Comparison of ENCODE assay signal across 8 cellular contexts in genomic region chr1:93061895-93062792, GRCh38. TPM values are rescaled to one million over a fixed set of nuclear protein-coding genes. Genes with fewer than 3 reads are reported as not detected.
A peak's percentile ranks its signal among the peaks of the same experiment; 100 is the strongest.
DNase-seq lines count a peak whose midpoint lies in the region; ATAC-seq, FAIRE-seq and TF ChIP-seq lines count a peak whose summit lies in the region.

No MANE protein-coding gene starts in this region.

- ATAC-seq in left colon, result peak; percentile 95

- H3K36me3 Mint-ChIP-seq in astrocyte (ENCODE audit: low read depth, unreplicated experiment), result no peaks in the 10 kb centered on the region

- no peaks in the 10 kb centered on the region for H3K4me1 ChIP-seq in Peyer's patch
- no peaks in the 10 kb centered on the region for H3K4me1 ChIP-seq in astrocyte (ENCODE audit: insufficient read depth, low read length)
- no peaks in the 10 kb centered on the region for H3K4me1 ChIP-seq in testis

- no peak overlapping the region for H3K27ac Mint-ChIP-seq in astrocyte (ENCODE audit: unreplicated experiment)

- peak; percentile 51 for FAIRE-seq in GM12891 (lab: Jason Lieb, UNC)
- no peak for FAIRE-seq in astrocyte (lab: Jason Lieb, UNC)

- H3K4me2 ChIP-seq in astrocyte (ENCODE audit: low read length), result no peak overlapping the region

- H3K9me3 ChIP-seq in Peyer's patch (no peaks in the 10 kb centered on the region), astrocyte (ENCODE audit: insufficient read depth, low read depth, low read length) (no peaks in the 10 kb centered on the region), testis (no peaks in the 10 kb centered on the region)

- no peak overlapping the region for H3K4me3 Mint-ChIP-seq in astrocyte (ENCODE audit: unreplicated experiment)

- no peaks in the 10 kb centered on the region for H3K36me3 ChIP-seq in Peyer's patch
- H3K36me3 ChIP-seq in astrocyte (ENCODE audit: insufficient read depth, low read length), result no peaks in the 10 kb centered on the region
- no peaks in the 10 kb centered on the region for H3K36me3 ChIP-seq in testis (ENCODE audit: low read depth, missing control alignments)

- no peaks in the 10 kb centered on the region for H3K4me1 Mint-ChIP-seq in astrocyte (ENCODE audit: low read depth, unreplicated experiment)

- no peak overlapping the region for H3K27ac ChIP-seq in HL-60 (replicated peaks)
- no peak overlapping the region for H3K27ac ChIP-seq in Peyer's patch
- H3K27ac ChIP-seq in astrocyte (ENCODE audit: low read depth, low read length), result no peak overlapping the region
- H3K27ac ChIP-seq in testis, result no peak overlapping the region

- no peak for TF ChIP-seq POLR2A in GM12891 (IDR thresholded peaks at IDR 0.05; ENCODE audit: low read depth, low read length)
- TF ChIP-seq POLR2A in Peyer's patch (IDR thresholded peaks at IDR 0.05), result no peak
- no peak for TF ChIP-seq POLR2A in testis (IDR thresholded peaks at IDR 0.05)

- H3K27me3 ChIP-seq in HL-60 (ENCODE audit: insufficient read depth, poor library complexity, severe bottlenecking) (no peaks in the 10 kb centered on the region), Peyer's patch (no peaks in the 10 kb centered on the region), astrocyte (ENCODE audit: insufficient read depth, low read length) (peaks cover 8% of the 10 kb centered on the region), testis (no peaks in the 10 kb centered on the region)

- H3K27me3 Mint-ChIP-seq in astrocyte (ENCODE audit: low read depth, unreplicated experiment), result peaks cover 5% of the 10 kb centered on the region

- no peaks in the 10 kb centered on the region for H3K9me3 Mint-ChIP-seq in astrocyte (ENCODE audit: unreplicated experiment)

- peak; percentile 40 for TF ChIP-seq CTCF in AG09319 (IDR thresholded peaks at IDR 0.05; ENCODE audit: low read depth, low read length)
- TF ChIP-seq CTCF in HL-60 (IDR thresholded peaks at IDR 0.05; ENCODE audit: insufficient read depth, low read length), result peak; percentile 18
- peak in 5 of 6 experiments; percentile 34 to 79 (median 76) for TF ChIP-seq CTCF in Peyer's patch (IDR thresholded peaks at IDR 0.05)
- peak; percentile 34 for TF ChIP-seq CTCF in astrocyte (IDR thresholded peaks at IDR 0.05; ENCODE audit: insufficient read depth, low read depth, low read length)
- TF ChIP-seq CTCF in testis (IDR thresholded peaks at IDR 0.05), result peak in 2 of 3 experiments; percentile 37 to 50

- DNase-seq in AG09319 (ENCODE audit: extremely low read depth, low read depth) (no peak), GM12891 (ENCODE audit: insufficient read length, low spot score) (no peak), HL-60 (ENCODE audit: low read depth in 1 of 2, low spot score in 1 of 2) (peak in 1 of 2 experiments; percentile 40), Peyer's patch (peak in 2 of 3 donors; percentile 25 to 66), astrocyte (ENCODE audit: low read depth) (peak; percentile 18), left colon (peak in 1 of 2 donors; percentile 36), testis (peak; percentile 69), cerebellar nuclear complex (lab: John Stamatoyannopoulos, UW) (no peak)

- H4K20me1 ChIP-seq in astrocyte (ENCODE audit: insufficient read depth, low read length), result no peaks in the 10 kb centered on the region

- no peak overlapping the region for H2AFZ ChIP-seq in astrocyte (ENCODE audit: low read depth, low read length)

- H3K9ac ChIP-seq in astrocyte (ENCODE audit: low read length), result no peak overlapping the region

- WGBS in testis, 2 donors, result 53 to 78% methylated on average over 3 of the region's 3 CpGs

- intact Hi-C loops in left colon (cut with DNase I, micrococcal nuclease), result no loop called here
- intact Hi-C loops in testis (cut with DNase I; ENCODE audit: low total_unique reads), result no loop called here

- H3K4me3 ChIP-seq in HL-60 (replicated peaks; ENCODE audit: insufficient read depth, low read length) (no peak overlapping the region), Peyer's patch (no peak overlapping the region), astrocyte (ENCODE audit: insufficient read depth, low read depth, low read length) (no peak overlapping the region), testis (no peak overlapping the region)

- no peaks in the 10 kb centered on the region for H3K79me2 ChIP-seq in astrocyte (ENCODE audit: insufficient read depth, low read length)

TF ChIP-seq in GM12891, 5 proteins besides CTCF, POLR2A, EP300 and RAD21:
- TF ChIP-seq TAF1 (IDR thresholded peaks at IDR 0.05; ENCODE audit: low read depth, low read length), result no peak
- no peak for TF ChIP-seq PAX5 (IDR thresholded peaks at IDR 0.05; ENCODE audit: insufficient read depth, low read length, severe bottlenecking)
- TF ChIP-seq SPI1 (IDR thresholded peaks at IDR 0.05; ENCODE audit: low read depth, low read length), result no peak
- TF ChIP-seq POLR2AphosphoS5 (IDR thresholded peaks at IDR 0.05; ENCODE audit: low read depth, low read length), result no peak

RNA-seq across cellular contexts. Expression of gene MTF2, which starts 16.9 kb away (rescaled TPM):
- 26.1 TPM for polyA plus RNA-seq in GM12891 (2012; ENCODE audit: low read depth, missing spikeins)
- 10 to 100 TPM; 22.3 to 29.8 (median 26.4) TPM for total RNA-seq in Peyer's patch
- total RNA-seq in astrocyte, result 46.1 and 56.4 TPM in 2 replicates
- total RNA-seq in left colon, result 10 to 100 TPM; 24.4 to 26.3 TPM
- total RNA-seq in testis, result 10 to 100 TPM; 57.4 to 68.3 TPM
- 32.2 TPM for polyA plus RNA-seq in testis (ENCODE audit: insufficient read depth, low read depth, low replicate concordance)

Comparison
In these comparisons a context has a peak if more than half of its experiments do, and no peak if none do; other contexts are left out.
1. DNase-seq: peak in Peyer's patch (2 of 3), astrocyte (single experiment) and testis (single experiment); none in AG09319 (single experiment), GM12891 (single experiment) and cerebellar nuclear complex (0 of 2).
2. CTCF ChIP-seq: peak in every context shown above with its lines; median percentile 76 in Peyer's patch; 44 in testis; 40 in AG09319; 34 in astrocyte; 18 in HL-60.